In the genomic region with DNA sequence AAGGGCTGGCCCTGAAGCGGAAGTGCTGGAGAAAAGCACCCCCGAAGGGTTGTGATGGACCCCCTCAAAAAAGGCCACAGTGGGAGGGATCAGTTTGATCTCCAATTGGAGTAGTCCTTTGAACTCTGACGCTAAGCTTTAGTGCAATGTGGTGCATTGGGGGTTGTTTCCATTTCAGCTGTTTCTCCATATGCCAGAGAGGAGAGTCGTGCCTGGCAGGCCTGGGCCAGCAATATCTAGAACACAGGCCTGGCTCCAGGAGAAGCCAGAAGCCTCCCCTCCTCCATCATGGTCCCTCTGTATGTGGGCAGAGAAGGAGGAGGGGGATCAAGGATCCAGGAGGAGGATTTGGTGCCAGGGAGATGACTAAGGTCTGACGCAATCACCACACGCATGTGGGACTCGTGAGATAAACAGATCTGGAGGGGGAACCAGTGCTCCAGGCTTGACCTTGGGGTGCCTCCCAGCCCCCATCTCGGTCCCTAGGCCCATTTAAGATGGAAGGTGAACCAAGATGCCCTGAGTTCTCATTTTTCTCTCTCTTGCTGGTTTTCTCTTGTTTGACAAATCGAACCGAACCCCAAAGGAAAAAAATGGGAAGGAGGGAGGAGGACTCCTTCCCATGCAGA, we compare ENCODE assay signal across 2 cellular contexts.
TF ChIP-seq lines count a peak whose summit lies in the region.

No MANE protein-coding gene starts in this region.

TF ChIP-seq in IMR-90, 13 proteins besides CTCF, POLR2A, EP300 and RAD21 (continued from another document):
- TF ChIP-seq NFE2L2 (IDR thresholded peaks at IDR 0.05; ENCODE audit: low read depth, low read length) (no peak), MAZ (IDR thresholded peaks at IDR 0.05; ENCODE audit: borderline replicate concordance, low read depth, low read length) (peak; percentile 30; the same call in 1 of the 2 replicates), SMC3 (IDR thresholded peaks at IDR 0.05; ENCODE audit: low read depth, low read length) (no peak), CEBPB (IDR thresholded peaks at IDR 0.05; ENCODE audit: low read depth, low read length) (peak; percentile 98), MXI1 (IDR thresholded peaks at IDR 0.05; ENCODE audit: borderline replicate concordance, low read depth, low read length) (no peak), RCOR1 (IDR thresholded peaks at IDR 0.05; ENCODE audit: insufficient replicate concordance, low read length) (no peak), MAFK (IDR thresholded peaks at IDR 0.05; ENCODE audit: low read depth, low read length) (no peak), RFX5 (IDR thresholded peaks at IDR 0.05; ENCODE audit: low read depth, low read length) (no peak), BHLHE40 (IDR thresholded peaks at IDR 0.05; ENCODE audit: low read depth, low read length) (peak; percentile 74), ELK1 (IDR thresholded peaks at IDR 0.05; ENCODE audit: borderline replicate concordance, low read depth, low read length) (no peak)
- TF ChIP-seq, protein P1, sequence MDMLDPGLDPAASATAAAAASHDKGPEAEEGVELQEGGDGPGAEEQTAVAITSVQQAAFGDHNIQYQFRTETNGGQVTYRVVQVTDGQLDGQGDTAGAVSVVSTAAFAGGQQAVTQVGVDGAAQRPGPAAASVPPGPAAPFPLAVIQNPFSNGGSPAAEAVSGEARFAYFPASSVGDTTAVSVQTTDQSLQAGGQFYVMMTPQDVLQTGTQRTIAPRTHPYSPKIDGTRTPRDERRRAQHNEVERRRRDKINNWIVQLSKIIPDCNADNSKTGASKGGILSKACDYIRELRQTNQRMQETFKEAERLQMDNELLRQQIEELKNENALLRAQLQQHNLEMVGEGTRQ (IDR thresholded peaks at IDR 0.05; ENCODE audit: low read depth, low read length): no peak

TF ChIP-seq in GM12878, 131 proteins besides CTCF, POLR2A, EP300 and RAD21 (continued from another document):
- no peak for TF ChIP-seq NFXL1 (IDR thresholded peaks at IDR 0.05; ENCODE audit: borderline replicate concordance)
